8 cellular contexts compared by ENCODE assay signal in the genomic region with DNA sequence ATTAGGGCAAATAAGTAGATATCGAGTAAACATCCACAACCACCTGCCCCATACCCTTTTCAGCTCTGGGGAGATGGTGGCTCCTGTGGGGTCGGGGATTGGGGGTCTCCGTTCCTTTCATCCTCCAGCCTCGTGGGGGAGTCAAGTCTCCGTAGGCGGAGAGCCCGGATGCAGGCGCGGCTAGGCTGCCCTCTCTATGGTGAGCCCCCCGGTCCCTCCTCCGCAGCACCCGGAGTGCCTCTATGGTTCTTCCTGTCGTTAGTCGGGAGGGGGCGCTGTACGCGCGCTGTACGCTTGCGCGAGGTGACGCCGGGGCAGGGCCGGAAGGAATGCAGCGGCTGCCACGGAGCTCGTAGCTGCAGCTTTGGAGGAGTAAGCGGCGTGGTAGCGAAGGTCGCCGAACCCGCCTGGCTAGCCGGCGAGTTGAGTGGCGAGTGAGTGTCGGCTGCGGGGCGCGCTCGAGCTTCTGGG. TPM values are rescaled to one million over a fixed set of nuclear protein-coding genes. Genes with fewer than 3 reads are reported as not detected.
DNase-seq lines count a peak whose midpoint lies in the region; ATAC-seq and TF ChIP-seq lines count a peak whose summit lies in the region.

No MANE protein-coding gene starts in this region.

- H3K4me1 ChIP-seq in HUES6 (ENCODE audit: control insufficient read depth, insufficient read depth, low read length) (no peaks in the 10 kb centered on the region), OCI-LY3 (ENCODE audit: low read length) (no peaks in the 10 kb centered on the region)

- ATAC-seq in GM21447 (IDR thresholded peaks at IDR 0.05; ENCODE audit: unreplicated experiment): peak; percentile 91

- peak overlapping the region; percentile 79 for H3K9ac ChIP-seq in HUES6 (ENCODE audit: low read length)
- H3K9ac ChIP-seq in OCI-LY3 (ENCODE audit: low read length): peak overlapping the region; percentile 77

- peaks cover 14% of the 10 kb centered on the region for H3K79me2 ChIP-seq in OCI-LY3 (ENCODE audit: low read length)

- H3K27ac ChIP-seq in HUES6 (ENCODE audit: low read depth, low read length) (peak overlapping the region; percentile 70; the same call in 1 of the 2 replicates), OCI-LY3 (ENCODE audit: low read length) (peak overlapping the region; percentile 35)

- no peaks in the 10 kb centered on the region for H4K20me1 ChIP-seq in OCI-LY3 (ENCODE audit: insufficient read depth, low read length)

- peaks cover 23% of the 10 kb centered on the region for H3K36me3 ChIP-seq in HUES6 (ENCODE audit: control insufficient read depth, insufficient read depth, low read length)
- no peaks in the 10 kb centered on the region for H3K36me3 ChIP-seq in OCI-LY3 (replicated peaks; ENCODE audit: low read depth, low read length)

- peak; percentile 88 for DNase-seq in DMS153 (lab: John Stamatoyannopoulos, UW)
- peak; percentile 94 for DNase-seq in activated T-cell treated with anti-CD3 and anti-CD28 coated beads for 48 hours (ENCODE audit: low read depth)
- peak; percentile 20 for DNase-seq in epithelial cell of proximal tubule (ENCODE audit: low read depth)
- DNase-seq in mucosa of gallbladder (ENCODE audit: low spot score): peak; percentile 92
- DNase-seq in stimulated activated CD8-positive, alpha-beta memory T cell treated with anti-CD3 and anti-CD28 coated beads, Interleukin-4, amount 100 ng/mL, for 24 hours (ENCODE audit: low read depth): peak; percentile 90

- peak overlapping the region; percentile 41; the same call in 1 of the 2 replicates for H2AFZ ChIP-seq in OCI-LY3 (ENCODE audit: low read depth, low read length)

- H3K4me3 ChIP-seq in HUES6 (ENCODE audit: low read depth, low read length) (peak overlapping the region; percentile 93), OCI-LY3 (ENCODE audit: low read length) (peak overlapping the region; percentile 84), epithelial cell of proximal tubule (ENCODE audit: low read depth, low read length) (peak overlapping the region; percentile 89)

- H3K9me3 ChIP-seq in HUES6 (ENCODE audit: control insufficient read depth, insufficient read depth, low read depth, low read length) (no peaks in the 10 kb centered on the region), OCI-LY3 (ENCODE audit: insufficient read depth, low read length) (no peaks in the 10 kb centered on the region)

- peak overlapping the region; percentile 75 for H3K4me2 ChIP-seq in OCI-LY3 (ENCODE audit: low read length)

- H3K27me3 ChIP-seq in HUES6 (ENCODE audit: control insufficient read depth, insufficient read depth, low read length) (no peaks in the 10 kb centered on the region), OCI-LY3 (ENCODE audit: low read depth, low read length) (no peaks in the 10 kb centered on the region)

- peak; percentile 55 for TF ChIP-seq CTCF in OCI-LY3 (IDR thresholded peaks at IDR 0.05; ENCODE audit: low read depth, low read length)
- TF ChIP-seq CTCF in epithelial cell of proximal tubule (conservative IDR thresholded peaks at IDR 0.05; ENCODE audit: low read depth, low read length): peak; percentile 78

RNA-seq across cellular contexts. Expression of gene MMD2, which starts 14.8 kb away (rescaled TPM):
- total RNA-seq in epithelial cell of proximal tubule (not detected in 2 replicates), mucosa of gallbladder (not detected)

Comparison
In these comparisons a context has a peak if more than half of its experiments do, and no peak if none do; other contexts are left out.
1. Peak in every context shown above with its lines: DNase-seq, ATAC-seq, H3K4me3 ChIP-seq and H3K27ac ChIP-seq.
2. DNase-seq: peak in every context shown above with its lines; median percentile 94 in activated T-cell treated with anti-CD3 and anti-CD28 coated beads for 48 hours; 92 in mucosa of gallbladder; 90 in stimulated activated CD8-positive, alpha-beta memory T cell treated with anti-CD3 and anti-CD28 coated beads, Interleukin-4, amount 100 ng/mL, for 24 hours; 88 in DMS153; 20 in epithelial cell of proximal tubule.